2 cellular contexts compared by ENCODE assay signal in the genomic region with DNA sequence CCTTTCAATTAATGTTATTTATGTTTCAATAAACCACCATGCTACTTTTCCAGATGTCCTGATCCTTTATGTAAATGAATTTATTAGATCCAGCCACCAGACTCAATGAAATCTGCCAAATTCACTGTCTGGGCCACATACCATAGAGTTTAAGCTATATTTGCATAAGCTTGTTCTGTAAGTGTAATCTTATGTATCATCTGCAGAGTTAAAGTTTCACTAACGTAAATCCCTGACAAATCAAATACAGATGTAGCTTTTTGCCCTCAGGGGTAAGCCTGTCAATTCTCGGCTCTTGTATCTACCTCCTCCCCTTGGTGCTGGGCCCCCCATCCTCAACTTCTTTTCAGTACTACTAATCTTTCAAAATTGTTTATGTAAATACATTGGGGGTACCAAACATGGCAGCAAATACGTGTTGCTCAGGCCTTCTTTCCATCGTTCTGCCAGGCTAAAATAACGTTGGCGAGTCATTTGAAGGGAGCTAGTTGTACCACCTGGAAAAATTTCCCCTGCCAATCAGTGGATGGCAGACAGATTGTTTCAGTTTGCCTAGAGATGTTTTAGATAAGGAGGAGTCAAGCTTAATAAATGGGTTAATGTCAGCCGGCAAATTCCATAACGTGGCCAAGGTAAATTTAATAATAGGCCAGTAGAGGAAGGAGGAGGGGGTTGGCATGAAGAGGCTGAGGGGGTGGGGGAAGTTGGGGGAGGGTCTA.
TF ChIP-seq lines count a peak whose summit lies in the region.

No MANE protein-coding gene starts in this region.

TF ChIP-seq in IMR-90, 13 proteins besides CTCF, POLR2A, EP300 and RAD21:
- no peak for TF ChIP-seq MAFK (IDR thresholded peaks at IDR 0.05; ENCODE audit: low read depth, low read length)
- no peak for TF ChIP-seq MXI1 (IDR thresholded peaks at IDR 0.05; ENCODE audit: borderline replicate concordance, low read depth, low read length)
- no peak for TF ChIP-seq NFE2L2 (IDR thresholded peaks at IDR 0.05; ENCODE audit: low read depth, low read length)
- TF ChIP-seq FOS (IDR thresholded peaks at IDR 0.05; ENCODE audit: low read depth, low read length), result no peak
- TF ChIP-seq SMC3 (IDR thresholded peaks at IDR 0.05; ENCODE audit: low read depth, low read length), result no peak
- no peak for TF ChIP-seq RFX5 (IDR thresholded peaks at IDR 0.05; ENCODE audit: low read depth, low read length)
- no peak for TF ChIP-seq MAZ (IDR thresholded peaks at IDR 0.05; ENCODE audit: borderline replicate concordance, low read depth, low read length)
- no peak for TF ChIP-seq CHD1 (IDR thresholded peaks at IDR 0.05; ENCODE audit: low read depth, low read length)
- no peak for TF ChIP-seq CEBPB (IDR thresholded peaks at IDR 0.05; ENCODE audit: low read depth, low read length)
- TF ChIP-seq BHLHE40 (IDR thresholded peaks at IDR 0.05; ENCODE audit: low read depth, low read length), result no peak

TF ChIP-seq in SK-N-SH, 30 proteins besides CTCF, POLR2A, EP300 and RAD21:
- TF ChIP-seq, protein P1, sequence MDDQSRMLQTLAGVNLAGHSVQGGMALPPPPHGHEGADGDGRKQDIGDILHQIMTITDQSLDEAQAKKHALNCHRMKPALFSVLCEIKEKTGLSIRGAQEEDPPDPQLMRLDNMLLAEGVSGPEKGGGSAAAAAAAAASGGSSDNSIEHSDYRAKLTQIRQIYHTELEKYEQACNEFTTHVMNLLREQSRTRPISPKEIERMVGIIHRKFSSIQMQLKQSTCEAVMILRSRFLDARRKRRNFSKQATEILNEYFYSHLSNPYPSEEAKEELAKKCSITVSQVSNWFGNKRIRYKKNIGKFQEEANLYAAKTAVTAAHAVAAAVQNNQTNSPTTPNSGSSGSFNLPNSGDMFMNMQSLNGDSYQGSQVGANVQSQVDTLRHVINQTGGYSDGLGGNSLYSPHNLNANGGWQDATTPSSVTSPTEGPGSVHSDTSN (IDR thresholded peaks at IDR 0.05), result no peak
- peak; percentile 68 for TF ChIP-seq GATA2 (CRISPR knock-in tag; IDR thresholded peaks at IDR 0.05)
- TF ChIP-seq RCOR1 (IDR thresholded peaks at IDR 0.05; ENCODE audit: low read length), result peak; percentile 77
- TF ChIP-seq CHD2 (IDR thresholded peaks at IDR 0.05; ENCODE audit: low read length, partially characterized antibody), result peak; percentile 32
